Comparison of ENCODE assay signal across 8 cellular contexts in genomic region chr9:62800451-62801371, GRCh38.
DNase-seq lines count a peak whose midpoint lies in the region; ATAC-seq and TF ChIP-seq lines count a peak whose summit lies in the region.
"Not testable (repeated sequence)": the region's sequence is repeated elsewhere in the genome, so short reads cannot be mapped to it uniquely, and the experiment has no call there.

No MANE protein-coding gene starts in this region.

- H3K4me3 ChIP-seq in AG04450 (ENCODE audit: low read depth, low read length), result peak overlapping the region; percentile 62
- peak overlapping the region; percentile 75 for H3K4me3 ChIP-seq in HUES6 (ENCODE audit: low read depth, low read length)
- H3K4me3 ChIP-seq in skeletal muscle satellite cell (ENCODE audit: low read length), result not testable (repeated sequence)

- not testable (repeated sequence) for TF ChIP-seq CTCF in AG04450 (IDR thresholded peaks at IDR 0.05; ENCODE audit: low read depth, low read length); MCF 10A (IDR thresholded peaks at IDR 0.05; ENCODE audit: unreplicated experiment)

- H3K4me3 Mint-ChIP-seq in activated CD4-positive, alpha-beta memory T cell treated with anti-CD3 and anti-CD28 coated beads, Interleukin-2, amount 10 ng/mL, durations not matched to agents 7 days and 5 days, result peak overlapping the region; percentile 73
- not testable (repeated sequence) for H3K4me3 Mint-ChIP-seq in MCF 10A (ENCODE audit: unreplicated experiment)

- CTCF ChIA-PET in AG04450 (lab: Charles Lee); MCF 10A (lab: Yijun Ruan, JAX): not testable (repeated sequence)
- CTCF ChIA-PET in activated CD4-positive, alpha-beta memory T cell treated with anti-CD3 and anti-CD28 coated beads, Interleukin-2, amount 10 ng/mL, durations not matched to agents 7 days and 5 days (lab: Charles Lee), result interaction anchor here (1.0 kb wide), 1 partner anchor 1017 kb away, joined by 4 read pairs; no protein-coding TSS in a partner anchor

- H3K36me3 Mint-ChIP-seq in activated CD4-positive, alpha-beta memory T cell treated with anti-CD3 and anti-CD28 coated beads, Interleukin-2, amount 10 ng/mL, durations not matched to agents 7 days and 5 days (ENCODE audit: low read depth), result peaks cover 15% of the 10 kb centered on the region
- H3K36me3 Mint-ChIP-seq in MCF 10A (ENCODE audit: insufficient read depth, unreplicated experiment), result not testable (repeated sequence)

- H3K9ac ChIP-seq in HUES6 (ENCODE audit: low read length), result peak overlapping the region; percentile 56
- not testable (repeated sequence) for H3K9ac ChIP-seq in skeletal muscle satellite cell (ENCODE audit: low read depth, low read length)

- peaks cover 33% of the 10 kb centered on the region for H3K4me1 Mint-ChIP-seq in activated CD4-positive, alpha-beta memory T cell treated with anti-CD3 and anti-CD28 coated beads, Interleukin-2, amount 10 ng/mL, durations not matched to agents 7 days and 5 days
- not testable (repeated sequence) for H3K4me1 Mint-ChIP-seq in MCF 10A (ENCODE audit: insufficient read depth, unreplicated experiment)

- H3K4me2 ChIP-seq in skeletal muscle satellite cell (ENCODE audit: low read length), result peak overlapping the region; percentile 29

- intact Hi-C loops in MCF 10A (cut with micrococcal nuclease); Right ventricle myocardium superior (cut with DNase I): not testable (repeated sequence)

- POLR2A ChIA-PET in AG04450 (lab: Yijun Ruan, JAX); MCF 10A (lab: Yijun Ruan, JAX): not testable (repeated sequence)
- POLR2A ChIA-PET in activated CD4-positive, alpha-beta memory T cell treated with anti-CD3 and anti-CD28 coated beads, Interleukin-2, amount 10 ng/mL, durations not matched to agents 7 days and 5 days (lab: Charles Lee), result interaction anchor here (0.6 to 2.2 kb wide), 2 partner anchors 1016 kb away, joined by 3 to 13 read pairs; no protein-coding TSS in a partner anchor

- peaks cover 52% of the 10 kb centered on the region for H3K27me3 Mint-ChIP-seq in activated CD4-positive, alpha-beta memory T cell treated with anti-CD3 and anti-CD28 coated beads, Interleukin-2, amount 10 ng/mL, durations not matched to agents 7 days and 5 days
- H3K27me3 Mint-ChIP-seq in MCF 10A (ENCODE audit: insufficient read depth, unreplicated experiment), result peaks cover 48% of the 10 kb centered on the region

- H3K27ac ChIP-seq in AG04450 (ENCODE audit: low read depth, low read length); HUES6 (ENCODE audit: low read depth, low read length): not testable (repeated sequence)

- ATAC-seq in GM18511 (IDR thresholded peaks at IDR 0.05; ENCODE audit: unreplicated experiment) (peak; percentile 29), Right ventricle myocardium superior (ENCODE audit: poor library complexity) (peak; percentile 25)

- H3K27ac Mint-ChIP-seq in activated CD4-positive, alpha-beta memory T cell treated with anti-CD3 and anti-CD28 coated beads, Interleukin-2, amount 10 ng/mL, durations not matched to agents 7 days and 5 days, result peak overlapping the region; percentile 27
- not testable (repeated sequence) for H3K27ac Mint-ChIP-seq in MCF 10A (ENCODE audit: low read depth, unreplicated experiment)

- DNase-seq in AG04450 (ENCODE audit: low read depth, low spot score); activated CD4-positive, alpha-beta memory T cell treated with anti-CD3 and anti-CD28 coated beads, Interleukin-2, amount 10 ng/mL, durations not matched to agents 7 days and 5 days: not testable (repeated sequence)
- DNase-seq in MCF 10A (ENCODE audit: unreplicated experiment), result peak; percentile 5
- DNase-seq in Right ventricle myocardium superior, result peak; percentile 67
- peak; percentile 93 for DNase-seq in mesenteric fat pad (ENCODE audit: low spot score)

- H3K9me3 ChIP-seq in AG04450 (ENCODE audit: control insufficient read depth, insufficient read depth, low read length), result peaks cover 18% of the 10 kb centered on the region
- not testable (repeated sequence) for H3K9me3 ChIP-seq in HUES6 (ENCODE audit: control insufficient read depth, insufficient read depth, low read depth, low read length); skeletal muscle satellite cell (replicated peaks; ENCODE audit: low read length)

- peaks cover 15% of the 10 kb centered on the region for H3K4me1 ChIP-seq in HUES6 (ENCODE audit: control insufficient read depth, insufficient read depth, low read length)
- H3K4me1 ChIP-seq in skeletal muscle satellite cell (ENCODE audit: control insufficient read depth, insufficient read depth, low read length), result not testable (repeated sequence)

- not testable (repeated sequence) for BruUV-seq in MCF 10A (replicated peaks; lab: Mats Ljungman, UMichigan)

- not testable (repeated sequence) for H3K36me3 ChIP-seq in HUES6 (ENCODE audit: control insufficient read depth, insufficient read depth, low read length); skeletal muscle satellite cell (ENCODE audit: insufficient read depth, low read length)

- H3K9me3 Mint-ChIP-seq in activated CD4-positive, alpha-beta memory T cell treated with anti-CD3 and anti-CD28 coated beads, Interleukin-2, amount 10 ng/mL, durations not matched to agents 7 days and 5 days; MCF 10A (ENCODE audit: unreplicated experiment): not testable (repeated sequence)

- H3K27me3 ChIP-seq in AG04450 (ENCODE audit: control insufficient read depth, insufficient read depth, low read length) (peaks cover 14% of the 10 kb centered on the region), HUES6 (ENCODE audit: control insufficient read depth, insufficient read depth, low read length) (peaks cover 69% of the 10 kb centered on the region), skeletal muscle satellite cell (ENCODE audit: control insufficient read depth, insufficient read depth, low read length) (peaks cover 28% of the 10 kb centered on the region)
